ENCODE assay signal across 16 cellular contexts in the genomic region with DNA sequence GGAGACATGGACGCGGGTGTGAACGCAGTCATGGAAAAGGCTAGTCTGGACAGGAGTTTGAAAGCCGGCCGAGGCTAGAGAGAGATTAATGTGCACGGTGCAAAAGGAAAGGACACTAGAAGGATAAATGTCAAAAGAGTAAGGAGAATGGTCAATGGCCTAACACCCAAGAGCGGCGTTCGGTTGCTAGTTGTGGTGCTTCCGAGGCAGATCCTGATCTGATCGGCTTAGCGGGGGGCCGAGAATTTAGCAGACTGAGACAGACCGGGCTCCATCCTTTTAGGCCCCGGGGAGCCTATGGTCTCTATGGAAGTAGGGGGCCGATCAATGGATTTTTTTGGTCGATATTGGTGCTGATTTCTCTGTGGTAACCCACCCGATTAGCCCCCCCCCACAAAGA. TPM values are rescaled to one million over a fixed set of nuclear protein-coding genes. Genes with fewer than 3 reads are reported as not detected.
DNase-seq lines count a peak whose midpoint lies in the region; ATAC-seq and TF ChIP-seq lines count a peak whose summit lies in the region.
"Had no signal": no experiment of that assay in that cellular context is flagged by ENCODE, and none has a peak within 500 bp of the region (broad histone marks: within the 10 kb centered on the region; RNA-seq: fewer than 3 reads in every experiment).

No MANE protein-coding gene starts in this region.

- no peak for TF ChIP-seq CTCF in nephron (IDR thresholded peaks at IDR 0.05; ENCODE audit: unreplicated experiment in 3 of 3)
- TF ChIP-seq CTCF in thoracic aorta (IDR thresholded peaks at IDR 0.05): no peak

- peak overlapping the region in 1 of 2 donors; percentile 77 for H3K27ac ChIP-seq in thoracic aorta
- H3K27ac ChIP-seq: RWPE1 had no signal

- peak overlapping the region; percentile 88 for H3K4me3 Mint-ChIP-seq in activated naive CD4-positive, alpha-beta T cell treated with anti-CD3 and anti-CD28 coated beads, Interleukin-2, amount 50 U/mL, for 24 hours
- H3K4me3 Mint-ChIP-seq in central memory CD8-positive, alpha-beta T cell: peak overlapping the region; percentile 75
- H3K4me3 Mint-ChIP-seq in nephron: peak overlapping the region in 2 of 3 experiments; percentile 37 to 63

- H3K4me1 ChIP-seq in thoracic aorta (ENCODE audit: control insufficient read depth in 1 of 2, low read depth in 2 of 2): peaks cover 0 to 7% of the 10 kb centered on the region in 2 donors

- H3K4me1 Mint-ChIP-seq in activated naive CD4-positive, alpha-beta T cell treated with anti-CD3 and anti-CD28 coated beads, Interleukin-2, amount 50 U/mL, for 24 hours: peaks cover 22% of the 10 kb centered on the region
- peaks cover 21% of the 10 kb centered on the region for H3K4me1 Mint-ChIP-seq in central memory CD8-positive, alpha-beta T cell
- H3K4me1 Mint-ChIP-seq in nephron: peaks cover 21% of the 10 kb centered on the region

- no peaks in the 10 kb centered on the region for H3K36me3 Mint-ChIP-seq in activated naive CD4-positive, alpha-beta T cell treated with anti-CD3 and anti-CD28 coated beads, Interleukin-2, amount 50 U/mL, for 24 hours
- peaks cover 7% of the 10 kb centered on the region for H3K36me3 Mint-ChIP-seq in central memory CD8-positive, alpha-beta T cell (ENCODE audit: insufficient read depth)
- peaks cover 4% of the 10 kb centered on the region for H3K36me3 Mint-ChIP-seq in nephron (ENCODE audit: low read depth)

- no peaks in the 10 kb centered on the region for H3K36me3 ChIP-seq in thoracic aorta
- H3K36me3 ChIP-seq: transverse colon had no signal

- H3K27ac Mint-ChIP-seq in activated naive CD4-positive, alpha-beta T cell treated with anti-CD3 and anti-CD28 coated beads, Interleukin-2, amount 50 U/mL, for 24 hours: peak overlapping the region; percentile 96
- peak overlapping the region; percentile 89 for H3K27ac Mint-ChIP-seq in central memory CD8-positive, alpha-beta T cell (ENCODE audit: low read depth)
- H3K27ac Mint-ChIP-seq in nephron: peak overlapping the region; percentile 95 to 98 (median 98)

- intact Hi-C loops in head of caudate nucleus (cut with DNase I): no loop called here

- DNase-seq in activated naive CD4-positive, alpha-beta T cell (lab: John Stamatoyannopoulos, UW): no peak
- DNase-seq in central memory CD8-positive, alpha-beta T cell (ENCODE audit: low spot score in 2 of 2): no peak
- DNase-seq in thoracic aorta (ENCODE audit: low spot score) (no peak), head of caudate nucleus (no peak), iPS-NIHi7 (ENCODE audit: extremely low spot score) (no peak), NCI-H2227 treated with DMSO at 0.1 percent for 48 hours (lab: John Stamatoyannopoulos, UW) (no peak)
- DNase-seq: activated T-cell treated with anti-CD3 and anti-CD28 coated beads, Interleukin-2, amount 50 U/mL, for 1 hour; stimulated activated CD4-positive, alpha-beta T cell treated with anti-CD3 and anti-CD28 coated beads, Interleukin-1b, Interleukin-23, amount 100 ng/mL, for 48 hours; T-helper 1 cell; transverse colon had no signal

- no peaks in the 10 kb centered on the region for H3K27me3 ChIP-seq in thoracic aorta (replicated peaks; ENCODE audit: insufficient read depth)
- H3K27me3 ChIP-seq: transverse colon had no signal

- H3K9me3 ChIP-seq in thoracic aorta: no peaks in the 10 kb centered on the region
- H3K9me3 ChIP-seq: transverse colon had no signal

- H3K9me3 Mint-ChIP-seq in activated naive CD4-positive, alpha-beta T cell treated with anti-CD3 and anti-CD28 coated beads, Interleukin-2, amount 50 U/mL, for 24 hours: no peaks in the 10 kb centered on the region
- H3K9me3 Mint-ChIP-seq in central memory CD8-positive, alpha-beta T cell: no peaks in the 10 kb centered on the region
- H3K9me3 Mint-ChIP-seq in nephron: peaks cover 5% of the 10 kb centered on the region

- no peak for ATAC-seq in central memory CD8-positive, alpha-beta T cell (replicated peaks; ENCODE audit: extremely low read depth, poor library complexity, severe bottlenecking)
- no peak for ATAC-seq in thoracic aorta (ENCODE audit: insufficient number of reproducible peaks, low FRiP score, low read depth)

- no peaks in the 10 kb centered on the region for H3K27me3 Mint-ChIP-seq in activated naive CD4-positive, alpha-beta T cell treated with anti-CD3 and anti-CD28 coated beads, Interleukin-2, amount 50 U/mL, for 24 hours
- H3K27me3 Mint-ChIP-seq in central memory CD8-positive, alpha-beta T cell: no peaks in the 10 kb centered on the region
- H3K27me3 Mint-ChIP-seq in nephron (ENCODE audit: low read depth): no peaks in the 10 kb centered on the region

- H3K4me3 ChIP-seq in thoracic aorta: peak overlapping the region; percentile 73

RNA-seq across cellular contexts. Expression of a gene that starts 6.9 kb away (rescaled TPM):
- not detected for total RNA-seq in thoracic aorta
- total RNA-seq: A673, dermis microvascular lymphatic vessel endothelial cell, pulmonary artery endothelial cell, transverse colon had no signal

RNA-seq across cellular contexts. Expression of a gene that starts 11.5 kb away (rescaled TPM):
- total RNA-seq in thoracic aorta: not detected
- total RNA-seq: A673, dermis microvascular lymphatic vessel endothelial cell, pulmonary artery endothelial cell, transverse colon had no signal

RNA-seq across cellular contexts. Expression of a gene that starts 21.0 kb away (rescaled TPM):
- not detected for total RNA-seq in thoracic aorta
- total RNA-seq: A673, dermis microvascular lymphatic vessel endothelial cell, pulmonary artery endothelial cell, transverse colon had no signal

RNA-seq across cellular contexts. Expression of a gene that starts 40.8 kb away (rescaled TPM):
- 10 to 100 TPM; 12.6 to 14.8 TPM for total RNA-seq in thoracic aorta

RNA-seq across cellular contexts. Expression of a gene that starts 45.9 kb away (rescaled TPM):
- not detected for total RNA-seq in thoracic aorta
- total RNA-seq: A673, dermis microvascular lymphatic vessel endothelial cell, pulmonary artery endothelial cell, transverse colon had no signal
